In the genomic region with DNA sequence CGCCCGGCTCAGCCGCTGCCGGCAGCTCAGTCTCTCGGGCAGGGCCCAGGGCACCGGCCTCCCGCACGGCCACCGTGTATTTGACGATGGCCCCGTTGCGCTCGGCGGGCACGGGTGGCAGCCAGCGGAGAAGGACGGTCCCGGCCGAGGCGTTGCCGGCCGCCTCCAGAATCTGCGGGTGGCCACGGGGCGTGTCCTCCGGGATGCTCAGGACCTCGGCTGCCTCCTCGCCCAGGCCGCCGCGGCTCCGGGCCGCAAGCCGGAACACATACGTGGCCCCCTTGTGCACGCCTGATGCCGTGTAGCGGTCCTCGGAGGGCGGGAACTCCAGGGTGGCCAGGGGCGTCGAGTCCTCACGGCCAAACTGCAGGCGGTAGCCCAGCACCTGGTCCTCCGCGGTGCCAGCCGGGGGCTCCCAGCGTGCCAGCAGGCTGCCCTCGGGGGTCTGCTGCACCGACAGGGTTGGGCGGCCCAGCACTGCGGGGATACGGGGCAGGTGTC, we compare ENCODE assay signal across 28 cellular contexts.
"Had no signal": no experiment of that assay in that cellular context is flagged by ENCODE, and none has a peak within 500 bp of the region (broad histone marks: within the 10 kb centered on the region; RNA-seq: fewer than 3 reads in every experiment).

No MANE protein-coding gene starts in this region.

- H3K27ac Mint-ChIP-seq: mesothelial cell of epicardium; natural killer cell; nephron progenitor cell; neural progenitor cell; stimulated activated naive CD8-positive, alpha-beta T cell treated with anti-CD3 and anti-CD28 coated beads, Interleukin-15, Interleukin-2, amounts not matched to agents 100 ng/mL and 50 ng/mL, for 24 hours had no signal

- H3K4me3 Mint-ChIP-seq: mesothelial cell of epicardium; naive B cell; natural killer cell; nephron progenitor cell; neural progenitor cell; stimulated activated naive CD8-positive, alpha-beta T cell treated with anti-CD3 and anti-CD28 coated beads, Interleukin-15, Interleukin-2, amounts not matched to agents 100 ng/mL and 50 ng/mL, for 24 hours had no signal

- H2AFZ ChIP-seq: neural progenitor cell had no signal

- H3K9me3 Mint-ChIP-seq: mesothelial cell of epicardium; natural killer cell; nephron progenitor cell; neural progenitor cell; stimulated activated naive CD8-positive, alpha-beta T cell treated with anti-CD3 and anti-CD28 coated beads, Interleukin-15, Interleukin-2, amounts not matched to agents 100 ng/mL and 50 ng/mL, for 24 hours had no signal

- H3K4me1 ChIP-seq: heart left ventricle, lower lobe of right lung, neural progenitor cell, right atrium auricular region, suprapubic skin, tibial artery, upper lobe of left lung, vagina had no signal

- H3K27ac ChIP-seq: heart left ventricle, lower lobe of right lung, neural progenitor cell, ovary, right atrium auricular region, skin epidermis, suprapubic skin, thoracic aorta, tibial artery, upper lobe of left lung, vagina had no signal

- DNase-seq: heart left ventricle; hypothalamus; islet precursor cell; lower lobe of right lung; mammary epithelial cell; mesendoderm; naive B cell; natural killer cell; nephron progenitor cell; ovary; stimulated activated CD4-positive, alpha-beta T cell treated with anti-CD3 and anti-CD28 coated beads, Interleukin-12 subunit alpha, Interleukin-12 subunit beta, amount 100 ng/mL, for 4 hours; stimulated activated CD4-positive, alpha-beta T cell treated with anti-CD3 and anti-CD28 coated beads, Interleukin-15, amount 100 ng/mL, for 24 hours; stimulated activated CD4-positive, alpha-beta T cell treated with anti-CD3 and anti-CD28 coated beads, Interleukin-2, amount 100 ng/mL, for 24 hours; stimulated activated CD4-positive, alpha-beta T cell treated with anti-CD3 and anti-CD28 coated beads, Interleukin-4, amount 100 ng/mL, for 1 hour; stimulated activated naive CD4-positive, alpha-beta T cell; tibial artery had no signal

- ATAC-seq: heart left ventricle, left lobe of liver, lower lobe of right lung, natural killer cell, sciatic nerve had no signal

- H3K4me3 ChIP-seq: heart left ventricle, lower lobe of right lung, neural progenitor cell, ovary, right atrium auricular region, skin epidermis, suprapubic skin, thoracic aorta, tibial artery, upper lobe of left lung, vagina had no signal

- H3K9me3 ChIP-seq: heart left ventricle, lower lobe of right lung, ovary, right atrium auricular region, suprapubic skin, thoracic aorta, tibial artery, upper lobe of left lung, vagina had no signal

- H3K9ac ChIP-seq: neural progenitor cell had no signal

- H3K4me1 Mint-ChIP-seq: mesothelial cell of epicardium, natural killer cell, nephron progenitor cell, neural progenitor cell had no signal

- H3K27me3 Mint-ChIP-seq: progenitor cell of endocrine pancreas; stimulated activated naive CD8-positive, alpha-beta T cell treated with anti-CD3 and anti-CD28 coated beads, Interleukin-15, Interleukin-2, amounts not matched to agents 100 ng/mL and 50 ng/mL, for 24 hours had no signal

- H3K27me3 ChIP-seq: heart left ventricle, neural progenitor cell, ovary, right atrium auricular region, suprapubic skin, tibial artery, upper lobe of left lung, vagina had no signal

- H3K36me3 Mint-ChIP-seq: naive B cell, natural killer cell had no signal

- H3K4me2 ChIP-seq: neural progenitor cell had no signal

- H3K36me3 ChIP-seq: neural progenitor cell, ovary had no signal
